Comparison of ENCODE assay signal across 13 cellular contexts in genomic region chr18:59835656-59836379, GRCh38.
DNase-seq lines count a peak whose midpoint lies in the region; ATAC-seq and TF ChIP-seq lines count a peak whose summit lies in the region.
"Had no signal": no experiment of that assay in that cellular context is flagged by ENCODE, and none has a peak within 500 bp of the region (broad histone marks: within the 10 kb centered on the region; RNA-seq: fewer than 3 reads in every experiment).

No MANE protein-coding gene starts in this region.

- H3K9me3 Mint-ChIP-seq in nephron progenitor cell (no peaks in the 10 kb centered on the region), endothelial cell (ENCODE audit: unreplicated experiment) (no peaks in the 10 kb centered on the region)

- H3K9me3 ChIP-seq in adrenal gland (replicated peaks in 1 of 3), result no peaks in the 10 kb centered on the region
- H3K9me3 ChIP-seq: esophagus squamous epithelium had no signal

- DNase-seq in NCI-H510A (lab: John Stamatoyannopoulos, UW) (peak; percentile 36), nephron progenitor cell (peak; percentile 32), cerebellum (ENCODE audit: low spot score) (no peak), endothelial cell (ENCODE audit: low spot score) (no peak), adrenal gland (no peak)
- no peak for DNase-seq in activated CD4-positive, CD25-positive, alpha-beta regulatory T cell (lab: John Stamatoyannopoulos, UW)
- DNase-seq: Calu3; esophagus squamous epithelium; left ventricle myocardium superior; NK-92 treated with Interleukin-12 subunit alpha and Interleukin-12 subunit beta, amount 100 ng/mL, for 24 hours had no signal

- H3K36me3 ChIP-seq in adrenal gland (replicated peaks in 1 of 2), result no peaks in the 10 kb centered on the region
- H3K36me3 ChIP-seq: esophagus squamous epithelium had no signal

- H3K27ac ChIP-seq in adrenal gland, result no peak overlapping the region
- H3K27ac ChIP-seq: esophagus squamous epithelium had no signal

- TF ChIP-seq CTCF in nephron progenitor cell (IDR thresholded peaks at IDR 0.05), result no peak
- TF ChIP-seq CTCF in endothelial cell (IDR thresholded peaks at IDR 0.05; ENCODE audit: unreplicated experiment), result no peak
- no peak for TF ChIP-seq CTCF in adrenal gland (IDR thresholded peaks at IDR 0.05)

- H3K36me3 Mint-ChIP-seq in nephron progenitor cell (ENCODE audit: low read depth), result no peaks in the 10 kb centered on the region
- H3K36me3 Mint-ChIP-seq in endothelial cell (ENCODE audit: low read depth, unreplicated experiment), result no peaks in the 10 kb centered on the region
- H3K36me3 Mint-ChIP-seq: brain had no signal

- H3K4me3 Mint-ChIP-seq in nephron progenitor cell (no peak overlapping the region), endothelial cell (ENCODE audit: unreplicated experiment) (no peak overlapping the region)
- H3K4me3 Mint-ChIP-seq: brain had no signal

- no peak for TF ChIP-seq POLR2A in adrenal gland (IDR thresholded peaks at IDR 0.05)

- H3K27me3 ChIP-seq in adrenal gland, result no peaks in the 10 kb centered on the region

- intact Hi-C loops in adrenal gland (cut with DNase I), result loop anchor here in 1 of 2 donors (5.0 kb wide), 1 partner anchor 711 kb away; no protein-coding TSS in a partner anchor

- peak; percentile 67 for ATAC-seq in GM18868 (IDR thresholded peaks at IDR 0.05; ENCODE audit: unreplicated experiment)
- ATAC-seq in HG02678 (IDR thresholded peaks at IDR 0.05; ENCODE audit: unreplicated experiment), result peak; percentile 40
- ATAC-seq: left ventricle myocardium superior had no signal

- no peak overlapping the region for H3K4me3 ChIP-seq in adrenal gland
- H3K4me3 ChIP-seq: esophagus squamous epithelium had no signal

- peaks cover 5% of the 10 kb centered on the region for H3K27me3 Mint-ChIP-seq in nephron progenitor cell (ENCODE audit: low read depth, poor library complexity)
- no peaks in the 10 kb centered on the region for H3K27me3 Mint-ChIP-seq in endothelial cell (ENCODE audit: unreplicated experiment)

- peaks cover 0 to 4% of the 10 kb centered on the region in 2 donors for H3K4me1 ChIP-seq in adrenal gland (replicated peaks in 1 of 2)
- H3K4me1 ChIP-seq: esophagus squamous epithelium had no signal

- H3K27ac Mint-ChIP-seq in nephron progenitor cell, result peak overlapping the region; percentile 73
- no peak overlapping the region for H3K27ac Mint-ChIP-seq in endothelial cell (ENCODE audit: unreplicated experiment)
- H3K27ac Mint-ChIP-seq: brain had no signal

- WGBS in adrenal gland, 4 donors, result 70 to 80% (median 74%) methylated on average over 13 of the region's 13 CpGs

- peaks cover 17% of the 10 kb centered on the region for H3K4me1 Mint-ChIP-seq in nephron progenitor cell
- H3K4me1 Mint-ChIP-seq in endothelial cell (ENCODE audit: unreplicated experiment), result no peaks in the 10 kb centered on the region

Comparison
In these comparisons a context has a peak if more than half of its experiments do, and no peak if none do; other contexts are left out.
1. DNase-seq: peak in NCI-H510A (single experiment) and nephron progenitor cell (single experiment); none in cerebellum (single experiment), activated CD4-positive, CD25-positive, alpha-beta regulatory T cell (0 of 4), endothelial cell (single experiment) and adrenal gland (0 of 7).